Comparison of ENCODE assay signal across 8 cellular contexts in the genomic region with DNA sequence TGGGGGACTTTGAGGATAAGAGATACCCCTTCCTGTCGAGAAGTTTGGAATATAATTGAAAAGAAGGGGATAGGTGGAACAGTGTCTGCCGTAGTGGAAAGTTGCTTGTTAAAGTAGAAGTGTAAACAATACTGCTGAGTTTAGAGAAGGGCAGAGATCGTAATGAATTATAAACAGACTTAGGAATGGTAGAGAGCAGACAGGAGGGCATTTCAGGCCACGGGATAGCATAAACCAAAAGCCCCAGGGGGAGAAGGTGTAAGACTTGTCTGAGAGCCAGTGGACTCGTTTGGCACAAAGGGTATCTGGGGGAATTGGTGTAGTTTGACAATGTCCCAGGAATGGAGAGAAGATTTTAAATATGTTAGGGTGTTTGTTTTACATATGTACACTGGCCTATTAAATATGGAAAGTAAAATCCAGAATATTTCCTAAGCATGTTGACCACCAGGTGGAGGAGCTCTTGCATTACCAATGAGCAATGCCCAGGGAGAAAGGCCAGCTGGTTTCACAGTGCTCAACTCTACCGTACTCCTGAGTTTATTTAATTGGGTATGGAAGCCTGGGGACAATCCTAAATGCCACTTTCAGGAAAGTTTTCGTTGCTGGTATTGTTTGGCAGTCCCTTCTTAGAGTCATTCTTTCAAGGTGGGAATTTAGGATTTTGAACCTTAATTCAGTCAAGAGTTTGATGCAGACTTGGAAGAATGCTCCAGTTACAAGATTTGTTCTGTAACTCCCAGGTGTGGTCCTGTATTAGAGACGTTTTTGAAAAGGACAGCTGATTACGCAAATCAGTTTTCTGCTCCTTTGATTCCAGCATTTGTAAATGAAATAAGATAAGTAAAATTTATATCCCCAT. TPM values are rescaled to one million over a fixed set of nuclear protein-coding genes. Genes with fewer than 3 reads are reported as not detected.
DNase-seq lines count a peak whose midpoint lies in the region; ATAC-seq and TF ChIP-seq lines count a peak whose summit lies in the region.

No MANE protein-coding gene starts in this region.

- H3K4me3 ChIP-seq in OCI-LY7 (ENCODE audit: low read depth, low read length, poor library complexity, severe bottlenecking) (no peak overlapping the region), esophagus squamous epithelium (no peak overlapping the region), prostate gland (no peak overlapping the region)

- no peak overlapping the region for H3K27ac ChIP-seq in OCI-LY7 (ENCODE audit: low read depth, low read length, poor library complexity, severe bottlenecking)
- peak overlapping the region; percentile 48 to 80 (median 68) for H3K27ac ChIP-seq in esophagus squamous epithelium
- peak overlapping the region; percentile 7 to 49 for H3K27ac ChIP-seq in prostate gland

- CTCF ChIA-PET in OCI-LY7 (lab: Charles Lee; ENCODE audit: unreplicated experiment) = no interaction called here

- intact Hi-C loops in OCI-LY7 (cut with micrococcal nuclease; ENCODE audit: unreplicated experiment) (no loop called here), esophagus squamous epithelium (cut with DNase I) (no loop called here), prostate gland (cut with DNase I) (loop anchor here (5.0 kb wide), 2 partner anchors 319 to 384 kb away; a partner anchor contains a TSS)

- H3K27me3 ChIP-seq in esophagus squamous epithelium (no peaks in the 10 kb centered on the region), prostate gland (replicated peaks; ENCODE audit: insufficient read depth) (no peaks in the 10 kb centered on the region)

- ATAC-seq in GM19452 (IDR thresholded peaks at IDR 0.05; ENCODE audit: unreplicated experiment) = no peak

- no peaks in the 10 kb centered on the region for H4K20me1 ChIP-seq in OCI-LY7 (ENCODE audit: insufficient read depth, low read length)

- no TSS peak for BruUV-seq in OCI-LY7 (replicated peaks; lab: Mats Ljungman, UMichigan)

- peak; percentile 49 for DNase-seq in Daoy (ENCODE audit: low read depth)
- DNase-seq in OCI-LY7 (ENCODE audit: low spot score) = peak; percentile 5
- DNase-seq in esophagus squamous epithelium (lab: John Stamatoyannopoulos, UW) = no peak
- DNase-seq in prostate gland (ENCODE audit: low spot score) = peak; percentile 42
- DNase-seq in NCI-H524 treated with DMSO at 0.1 percent for 48 hours (lab: John Stamatoyannopoulos, UW) = no peak
- DNase-seq in NCI-H187 (lab: John Stamatoyannopoulos, UW) = no peak
- no peak for DNase-seq in AML-193 (lab: John Stamatoyannopoulos, UW)

- peak; percentile 31 for TF ChIP-seq CTCF in OCI-LY7 (conservative IDR thresholded peaks at IDR 0.05; ENCODE audit: low read length)
- peak in 5 of 6 experiments; percentile 14 to 62 (median 46) for TF ChIP-seq CTCF in esophagus squamous epithelium (IDR thresholded peaks at IDR 0.05)
- TF ChIP-seq CTCF in prostate gland (IDR thresholded peaks at IDR 0.05) = peak in 3 of 4 experiments; percentile 50 to 69 (median 53)

- no peak for TF ChIP-seq POLR2A in esophagus squamous epithelium (IDR thresholded peaks at IDR 0.05)
- no peak for TF ChIP-seq POLR2A in prostate gland (IDR thresholded peaks at IDR 0.05)

- H3K9me3 ChIP-seq in OCI-LY7 (ENCODE audit: low read length) (no peaks in the 10 kb centered on the region), esophagus squamous epithelium (no peaks in the 10 kb centered on the region), prostate gland (no peaks in the 10 kb centered on the region)

- peaks cover 16% of the 10 kb centered on the region for H3K79me2 ChIP-seq in OCI-LY7 (ENCODE audit: insufficient read depth, low read depth, low read length)

- 43 to 50% methylated on average over 9 of the region's 9 CpGs for WGBS in esophagus squamous epithelium, 2 donors
- 31% methylated on average over 9 of the region's 9 CpGs for WGBS in prostate gland

- no peak overlapping the region for H3K4me2 ChIP-seq in OCI-LY7 (ENCODE audit: low read length)

- peaks cover 88% of the 10 kb centered on the region for H3K36me3 ChIP-seq in OCI-LY7 (ENCODE audit: insufficient read depth, low read length)
- peaks cover 0 to 81% (median 0%) of the 10 kb centered on the region in 3 donors for H3K36me3 ChIP-seq in esophagus squamous epithelium
- peaks cover 0 to 17% of the 10 kb centered on the region in 2 donors for H3K36me3 ChIP-seq in prostate gland

- H3K4me1 ChIP-seq in OCI-LY7 (ENCODE audit: insufficient read depth, low read length, poor library complexity, severe bottlenecking) (peaks cover 5% of the 10 kb centered on the region), esophagus squamous epithelium (peaks cover 0 to 71% (median 19%) of the 10 kb centered on the region in 3 donors), prostate gland (replicated peaks) (peaks cover 5% of the 10 kb centered on the region)

- POLR2A ChIA-PET in OCI-LY7 (lab: Charles Lee) = interaction anchor here (0.5 kb wide), 1 partner anchor 657 kb away, joined by 3 read pairs; no protein-coding TSS in a partner anchor

- H3K9me2 ChIP-seq in OCI-LY7 (ENCODE audit: insufficient read depth, low read length) = no peaks in the 10 kb centered on the region

- H2AFZ ChIP-seq in OCI-LY7 (ENCODE audit: low read length) = no peak overlapping the region

RNA-seq across cellular contexts. Expression of a gene that starts 7.5 kb away (rescaled TPM):
- 160 and 186 TPM in 2 replicates for total RNA-seq in Daoy (2014; rRNA removed; shearing (Covaris generic))
- total RNA-seq in OCI-LY7 (2014; rRNA removed; shearing (Covaris generic)) = 113 and 117 TPM in 2 replicates
- 57.6 and 58.8 TPM in 2 replicates for total RNA-seq in OCI-LY7 (2022)
- total RNA-seq in esophagus squamous epithelium = 10 to 100 TPM; 26.9 to 69.0 (median 54.6) TPM
- total RNA-seq in prostate gland = 10 to 100 TPM; 73.1 to 90.0 TPM

Comparison
In these comparisons a context has a peak if more than half of its experiments do, and no peak if none do; other contexts are left out.
1. DNase-seq: peak in Daoy (single experiment), OCI-LY7 (single experiment) and prostate gland (single experiment); none in esophagus squamous epithelium (single experiment), NCI-H524 treated with DMSO at 0.1 percent for 48 hours (single experiment), NCI-H187 (0 of 2) and AML-193 (0 of 2).
2. Peak in every context shown above with its lines, with median percentiles within 50 percentile points of each other: CTCF ChIP-seq.